In the genomic region with DNA sequence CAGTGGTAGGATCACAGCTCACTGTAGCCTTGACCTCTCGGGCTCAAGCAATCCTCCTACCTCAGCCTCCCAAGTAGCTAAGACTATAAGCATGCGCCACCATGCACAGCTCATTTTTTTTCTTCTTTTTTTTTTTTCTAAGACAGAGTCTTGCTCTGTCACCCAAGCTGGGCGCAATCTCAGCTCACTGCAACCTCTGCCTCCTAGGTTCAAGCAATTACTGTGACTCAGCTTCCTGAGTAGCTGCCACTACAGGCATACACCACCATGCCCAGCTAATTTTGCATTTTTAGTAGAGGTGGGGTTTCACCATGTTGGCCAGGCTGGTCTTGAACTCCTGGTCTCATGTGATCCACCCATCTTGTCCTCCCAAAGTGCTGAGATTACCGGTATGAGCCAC, we compare ENCODE assay signal across 2 cellular contexts. TPM values are rescaled to one million over a fixed set of nuclear protein-coding genes. Genes with fewer than 3 reads are reported as not detected.
"Had no signal": no experiment of that assay in that cellular context is flagged by ENCODE, and none has a peak within 500 bp of the region (broad histone marks: within the 10 kb centered on the region; RNA-seq: fewer than 3 reads in every experiment).

No MANE protein-coding gene starts in this region.

RNA-seq across cellular contexts. Expression of gene AGBL2, which starts 50.2 kb away (rescaled TPM):
- total RNA-seq: ascending aorta, glomerular endothelial cell had no signal
